8 cellular contexts compared by ENCODE assay signal in the genomic region with DNA sequence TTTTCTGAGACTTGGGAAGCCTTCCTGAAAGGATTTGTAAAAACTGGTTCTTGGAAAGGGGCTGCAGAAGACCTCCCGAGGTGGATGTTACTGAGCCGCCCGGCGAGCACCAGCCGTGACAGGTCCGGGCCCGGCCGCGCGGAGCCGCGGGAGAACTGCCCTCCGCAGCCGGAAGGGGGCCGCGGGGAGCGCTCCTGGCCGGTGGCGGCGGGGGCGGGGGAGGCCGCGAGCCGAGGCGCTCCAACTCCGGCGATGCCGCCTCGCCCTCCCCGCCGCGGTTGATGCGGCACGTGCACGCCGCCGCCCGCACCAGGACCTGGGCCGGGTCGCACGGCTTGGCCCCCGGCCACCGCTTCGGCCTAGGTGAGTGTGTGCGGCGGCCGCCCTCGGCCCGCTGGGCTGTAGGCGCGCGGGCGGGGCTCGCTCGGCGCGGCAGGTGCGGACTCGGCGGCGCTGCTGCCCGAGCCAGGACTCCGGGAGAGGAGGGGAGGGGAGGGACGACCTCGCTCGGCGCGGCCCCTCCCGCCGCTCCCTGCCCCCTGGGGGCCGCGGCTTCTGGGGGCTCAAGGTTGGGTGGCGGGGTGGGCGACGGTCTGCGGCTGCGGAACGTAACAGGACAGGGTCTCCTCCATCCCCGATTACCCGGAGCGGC. TPM values are rescaled to one million over a fixed set of nuclear protein-coding genes. Genes with fewer than 3 reads are reported as not detected.
DNase-seq lines count a peak whose midpoint lies in the region; ATAC-seq lines count a peak whose summit lies in the region.

No MANE protein-coding gene starts in this region.

- H3K27me3 ChIP-seq in HUES6 (ENCODE audit: control insufficient read depth, insufficient read depth, low read length) (no peaks in the 10 kb centered on the region), adipocyte (replicated peaks; ENCODE audit: control insufficient read depth, insufficient read depth, low read length) (no peaks in the 10 kb centered on the region)

- H3K9ac ChIP-seq in HUES6 (ENCODE audit: low read length) = peak overlapping the region; percentile 93
- peak overlapping the region; percentile 96 for H3K9ac ChIP-seq in adipocyte (ENCODE audit: low read length)

- peak overlapping the region; percentile 80; the same call in 1 of the 2 replicates for H3K27ac ChIP-seq in HUES6 (ENCODE audit: low read depth, low read length)

- DNase-seq in EH (ENCODE audit: low read depth) = peak; percentile 67
- peak; percentile 56 for DNase-seq in SKM-1 treated with dmso at 0.1 percent for 144 hours (lab: John Stamatoyannopoulos, UW; ENCODE audit: unreplicated experiment)
- DNase-seq in adipocyte (ENCODE audit: low read depth) = peak; percentile 78
- peak; percentile 59 for DNase-seq in left cardiac atrium
- peak; percentile 20 for DNase-seq in pons (ENCODE audit: low spot score)
- DNase-seq in superior temporal gyrus (ENCODE audit: extremely low spot score) = no peak

- ATAC-seq in GM21423 (IDR thresholded peaks at IDR 0.05; ENCODE audit: unreplicated experiment) = peak; percentile 58
- peak; percentile 59 to 74 for ATAC-seq in left cardiac atrium

- intact Hi-C loops in left cardiac atrium (cut with DNase I) = loop anchor here in 1 of 2 donors (5.0 to 10.0 kb wide), 5 partner anchors 51 to 867 kb away; no protein-coding TSS in a partner anchor

- H3K9me3 ChIP-seq in HUES6 (ENCODE audit: control insufficient read depth, insufficient read depth, low read depth, low read length) (no peaks in the 10 kb centered on the region), adipocyte (ENCODE audit: control insufficient read depth, low read length) (no peaks in the 10 kb centered on the region)

- peaks cover 12% of the 10 kb centered on the region for H3K4me1 ChIP-seq in HUES6 (ENCODE audit: control insufficient read depth, insufficient read depth, low read length)
- H3K4me1 ChIP-seq in adipocyte (ENCODE audit: control insufficient read depth, insufficient read depth, low read length) = peaks cover 19% of the 10 kb centered on the region

- H3K4me3 ChIP-seq in HUES6 (ENCODE audit: low read depth, low read length) (peak overlapping the region; percentile 83), adipocyte (ENCODE audit: low read length) (peak overlapping the region; percentile 94)

- peaks cover 37% of the 10 kb centered on the region for H3K36me3 ChIP-seq in HUES6 (ENCODE audit: control insufficient read depth, insufficient read depth, low read length)
- H3K36me3 ChIP-seq in adipocyte (ENCODE audit: control insufficient read depth, insufficient read depth, low read length, severe bottlenecking) = peaks cover 17% of the 10 kb centered on the region

RNA-seq across cellular contexts. Expression of gene SPRY1, which starts 1.7 kb away (rescaled TPM):
- 10 to 100 TPM; 59.6 to 89.9 TPM for total RNA-seq in left cardiac atrium
